In the genomic region with DNA sequence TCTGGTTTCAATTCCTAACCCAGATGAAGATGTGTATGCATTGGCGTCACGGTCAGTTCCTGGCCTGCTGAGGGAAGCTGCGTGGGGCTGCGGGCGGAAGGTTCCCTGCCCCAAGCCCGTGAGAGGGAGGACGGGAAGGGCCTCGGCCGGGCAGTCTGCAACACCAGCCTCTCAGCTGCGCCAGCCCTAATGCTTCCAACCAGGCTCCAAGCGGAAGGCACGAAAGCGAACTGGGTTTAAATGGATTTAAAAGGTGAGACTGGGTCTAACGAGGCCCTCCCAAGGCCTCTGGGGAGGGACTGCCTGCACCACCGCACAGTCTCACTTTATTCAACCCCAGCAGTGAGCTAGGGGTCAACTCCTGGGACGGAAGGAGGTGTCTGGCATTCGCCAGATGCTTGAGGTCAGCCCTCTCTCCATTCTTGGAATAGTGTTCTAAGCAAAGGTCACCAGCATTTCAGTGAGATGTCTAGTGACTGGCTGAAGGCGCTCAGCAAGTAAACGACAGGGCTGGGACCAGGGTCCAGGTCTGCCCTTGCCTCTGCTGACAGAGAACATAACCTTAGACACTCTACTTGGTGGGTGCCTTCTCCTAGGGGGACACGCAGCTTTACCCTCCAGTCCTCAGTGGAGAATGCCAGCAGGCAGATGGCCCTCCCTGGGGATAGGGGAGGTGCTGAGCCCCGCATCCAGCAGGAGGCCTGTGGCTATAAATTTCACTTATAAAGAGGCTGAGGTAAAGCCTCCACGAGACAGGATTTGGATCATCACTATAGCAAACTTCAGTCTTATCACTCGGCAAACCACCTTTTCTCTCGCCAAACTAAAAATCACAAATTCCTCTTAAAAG, we compare ENCODE assay signal across 22 cellular contexts.
"Had no signal": no experiment of that assay in that cellular context is flagged by ENCODE, and none has a peak within 500 bp of the region (broad histone marks: within the 10 kb centered on the region; RNA-seq: fewer than 3 reads in every experiment).

No MANE protein-coding gene starts in this region.

- H3K36me3 Mint-ChIP-seq: naive thymus-derived CD8-positive, alpha-beta T cell had no signal

- H3K4me3 ChIP-seq: esophagus muscularis mucosa, gastroesophageal sphincter, heart right ventricle, right atrium auricular region, thoracic aorta, uterus had no signal

- H3K9me3 Mint-ChIP-seq: activated CD4-positive, alpha-beta T cell treated with anti-CD3 and anti-CD28 coated beads, Interleukin-2, amount 10 ng/mL, durations not matched to agents 7 days and 5 days; activated naive CD4-positive, alpha-beta T cell treated with anti-CD3 and anti-CD28 coated beads for 36 hours; activated T-cell treated with anti-CD3 and anti-CD28 coated beads, Interleukin-2, amount 50 U/mL, for 24 hours; activated T-helper 2 cell treated with anti-CD3 and anti-CD28 coated beads, Interferon-gamma antibody, Interleukin-2, Interleukin-4, amounts not matched to agents 10 μg/mL and 5 μg/mL and 100 μg/mL, durations not matched to agents 14 hours and 24 hours and 36 hours; stimulated activated naive CD8-positive, alpha-beta T cell treated with anti-CD3 and anti-CD28 coated beads, Interleukin-15, amount 100 ng/mL, for 72 hours had no signal

- H3K4me3 Mint-ChIP-seq: activated CD4-positive, alpha-beta T cell treated with anti-CD3 and anti-CD28 coated beads, Interleukin-2, amount 10 ng/mL, durations not matched to agents 7 days and 5 days; activated CD8-positive, alpha-beta T cell treated with anti-CD3 and anti-CD28 coated beads, Interleukin-2, amount 10 ng/mL, durations not matched to agents 7 days and 5 days; activated naive CD4-positive, alpha-beta T cell treated with anti-CD3 and anti-CD28 coated beads for 36 hours; activated T-cell treated with anti-CD3 and anti-CD28 coated beads, Interleukin-2, amount 50 U/mL, for 24 hours; naive thymus-derived CD8-positive, alpha-beta T cell; stimulated activated naive CD8-positive, alpha-beta T cell treated with anti-CD3 and anti-CD28 coated beads, Interleukin-15, amount 100 ng/mL, for 72 hours had no signal

- H3K4me1 Mint-ChIP-seq: activated CD4-positive, alpha-beta T cell treated with anti-CD3 and anti-CD28 coated beads, Interleukin-2, amount 10 ng/mL, durations not matched to agents 7 days and 5 days; naive thymus-derived CD8-positive, alpha-beta T cell; stimulated activated naive CD8-positive, alpha-beta T cell treated with anti-CD3 and anti-CD28 coated beads, Interleukin-15, amount 100 ng/mL, for 72 hours had no signal

- H3K27ac ChIP-seq: brain microvascular endothelial cell, esophagus muscularis mucosa, gastroesophageal sphincter, heart right ventricle, right atrium auricular region, thoracic aorta, uterus had no signal

- H3K9me3 ChIP-seq: right atrium auricular region, thoracic aorta, uterus had no signal

- H3K27me3 ChIP-seq: brain microvascular endothelial cell, esophagus muscularis mucosa, gastroesophageal sphincter, heart right ventricle, right atrium auricular region, uterus had no signal

- H3K4me1 ChIP-seq: esophagus muscularis mucosa, gastroesophageal sphincter, heart right ventricle, right atrium auricular region, uterus had no signal

- H3K27ac Mint-ChIP-seq: activated CD4-positive, alpha-beta T cell treated with anti-CD3 and anti-CD28 coated beads, Interleukin-2, amount 10 ng/mL, durations not matched to agents 7 days and 5 days; activated CD8-positive, alpha-beta T cell treated with anti-CD3 and anti-CD28 coated beads, Interleukin-2, amount 10 ng/mL, durations not matched to agents 7 days and 5 days; activated naive CD4-positive, alpha-beta T cell treated with anti-CD3 and anti-CD28 coated beads for 36 hours; activated T-cell treated with anti-CD3 and anti-CD28 coated beads, Interleukin-2, amount 50 U/mL, for 24 hours; activated T-helper 2 cell treated with anti-CD3 and anti-CD28 coated beads, Interferon-gamma antibody, Interleukin-2, Interleukin-4, amounts not matched to agents 10 μg/mL and 5 μg/mL and 100 μg/mL, durations not matched to agents 14 hours and 24 hours and 36 hours; naive thymus-derived CD8-positive, alpha-beta T cell; stimulated activated naive CD8-positive, alpha-beta T cell treated with anti-CD3 and anti-CD28 coated beads, Interleukin-15, amount 100 ng/mL, for 72 hours had no signal

- H3K27me3 Mint-ChIP-seq: activated CD4-positive, alpha-beta T cell treated with anti-CD3 and anti-CD28 coated beads, Interleukin-2, amount 10 ng/mL, durations not matched to agents 7 days and 5 days; activated T-cell treated with anti-CD3 and anti-CD28 coated beads, Interleukin-2, amount 50 U/mL, for 24 hours; progenitor cell of endocrine pancreas; stimulated activated naive CD8-positive, alpha-beta T cell treated with anti-CD3 and anti-CD28 coated beads, Interleukin-15, amount 100 ng/mL, for 72 hours had no signal

- ATAC-seq: activated CD8-positive, alpha-beta T cell treated with anti-CD3 and anti-CD28 coated beads, Interleukin-2, amount 10 ng/mL, durations not matched to agents 7 days and 5 days; gastroesophageal sphincter; heart right ventricle; naive thymus-derived CD8-positive, alpha-beta T cell; stimulated activated naive CD8-positive, alpha-beta T cell treated with anti-CD3 and anti-CD28 coated beads, Interleukin-15, amount 100 ng/mL, for 72 hours had no signal

- DNase-seq: activated CD4-positive, alpha-beta T cell treated with anti-CD3 and anti-CD28 coated beads, Interleukin-2, amount 10 ng/mL, durations not matched to agents 7 days and 5 days; activated CD8-positive, alpha-beta T cell treated with anti-CD3 and anti-CD28 coated beads, Interleukin-2, amount 10 ng/mL, durations not matched to agents 7 days and 5 days; activated naive CD4-positive, alpha-beta T cell treated with anti-CD3 and anti-CD28 coated beads for 36 hours; activated T-cell treated with anti-CD3 and anti-CD28 coated beads, Interleukin-2, amount 50 U/mL, for 24 hours; brain microvascular endothelial cell; effector CD4-positive, alpha-beta T cell; heart right ventricle; kidney glomerular epithelial cell; mesenchymal stem cell; naive thymus-derived CD8-positive, alpha-beta T cell; small intestine; stimulated activated CD4-positive, alpha-beta T cell treated with anti-CD3 and anti-CD28 coated beads, Interleukin-4, amount 100 ng/mL, for 1 hour; stimulated activated naive CD8-positive, alpha-beta T cell treated with anti-CD3 and anti-CD28 coated beads, Interleukin-15, amount 100 ng/mL, for 72 hours; T-helper 1 cell; T-helper 9 cell; uterus had no signal

- H3K36me3 ChIP-seq: brain microvascular endothelial cell, esophagus muscularis mucosa, gastroesophageal sphincter, heart right ventricle, right atrium auricular region, thoracic aorta, uterus had no signal
